In genomic region chr6:138640028-138640427, GRCh38 we compare ENCODE assay signal across 22 cellular contexts.
"Had no signal": no experiment of that assay in that cellular context is flagged by ENCODE, and none has a peak within 500 bp of the region (broad histone marks: within the 10 kb centered on the region; RNA-seq: fewer than 3 reads in every experiment).

No MANE protein-coding gene starts in this region.

- H3K27ac Mint-ChIP-seq: mesothelial cell of epicardium; naive B cell; natural killer cell treated with Interleukin-12 subunit alpha and Interleukin-12 subunit beta and Interleukin-15 and Interleukin-18, amount 100 ng/mL, for 72 hours had no signal

- H3K4me1 Mint-ChIP-seq: mesothelial cell of epicardium, naive B cell, neural crest cell had no signal

- H3K36me3 Mint-ChIP-seq: naive B cell; natural killer cell treated with Interleukin-12 subunit alpha and Interleukin-12 subunit beta and Interleukin-15 and Interleukin-18, amount 100 ng/mL, for 72 hours had no signal

- DNase-seq: dermis blood vessel endothelial cell; effector memory CD4-positive, alpha-beta T cell; foreskin keratinocyte; heart left ventricle; kidney; left lung; mesenchymal stem cell; mucosa of descending colon; naive B cell; stimulated activated CD4-positive, alpha-beta T cell treated with anti-CD3 and anti-CD28 coated beads, Interleukin-12 subunit alpha, Interleukin-12 subunit beta, amount 100 ng/mL, for 4 hours; stimulated activated CD4-positive, alpha-beta T cell treated with anti-CD3 and anti-CD28 coated beads, Interleukin-1b, Interleukin-23, amount 100 ng/mL, for 48 hours; stimulated activated CD4-positive, alpha-beta T cell treated with anti-CD3 and anti-CD28 coated beads, Interleukin-4, amount 100 ng/mL, for 1 hour; stimulated activated CD8-positive, alpha-beta memory T cell treated with anti-CD3 and anti-CD28 coated beads, Interleukin-4, amount 100 ng/mL, for 48 hours; stimulated activated naive CD4-positive, alpha-beta T cell treated with Interleukin-2 at 50 U/mL for 16 hours; stomach; thyroid gland; trophoblast cell had no signal

- H3K9me3 Mint-ChIP-seq: naive B cell; natural killer cell treated with Interleukin-12 subunit alpha and Interleukin-12 subunit beta and Interleukin-15 and Interleukin-18, amount 100 ng/mL, for 72 hours; neural crest cell had no signal

- ATAC-seq: foreskin keratinocyte; gastroesophageal sphincter; heart left ventricle; left lung; mucosa of descending colon; natural killer cell treated with Interleukin-12 subunit alpha and Interleukin-12 subunit beta and Interleukin-15 and Interleukin-18, amount 100 ng/mL, for 72 hours; sciatic nerve had no signal

- H3K4me3 Mint-ChIP-seq: mesothelial cell of epicardium; naive B cell; natural killer cell treated with Interleukin-12 subunit alpha and Interleukin-12 subunit beta and Interleukin-15 and Interleukin-18, amount 100 ng/mL, for 72 hours; neural crest cell had no signal
